17 cellular contexts compared by ENCODE assay signal in genomic region chr14:26828741-26829140, GRCh38.
A peak's percentile ranks its signal among the peaks of the same experiment; 100 is the strongest.
DNase-seq lines count a peak whose midpoint lies in the region; ATAC-seq and TF ChIP-seq lines count a peak whose summit lies in the region.
"Had no signal": no experiment of that assay in that cellular context is flagged by ENCODE, and none has a peak within 500 bp of the region (broad histone marks: within the 10 kb centered on the region; RNA-seq: fewer than 3 reads in every experiment).

No MANE protein-coding gene starts in this region.

- no peaks in the 10 kb centered on the region for H3K36me3 ChIP-seq in lower lobe of right lung
- H3K36me3 ChIP-seq in heart right ventricle = no peaks in the 10 kb centered on the region

- intact Hi-C loops in lower lobe of right lung (cut with DNase I) = no loop called here
- intact Hi-C loops in heart right ventricle (cut with DNase I) = no loop called here

- H3K4me1 ChIP-seq in lower lobe of right lung (no peaks in the 10 kb centered on the region), heart right ventricle (no peaks in the 10 kb centered on the region)

- no peak overlapping the region for H3K27ac ChIP-seq in lower lobe of right lung
- no peak overlapping the region for H3K27ac ChIP-seq in heart right ventricle
- H3K27ac ChIP-seq: 22Rv1, GM23248, HL-60 had no signal

- ATAC-seq in lower lobe of right lung = peak; percentile 58 to 59
- no peak for ATAC-seq in heart right ventricle
- ATAC-seq in GM18511 (IDR thresholded peaks at IDR 0.05; ENCODE audit: unreplicated experiment) = no peak
- ATAC-seq: CD8-positive, alpha-beta T cell; HCT116 had no signal

- TF ChIP-seq CTCF in lower lobe of right lung (IDR thresholded peaks at IDR 0.05) (no peak), heart right ventricle (IDR thresholded peaks at IDR 0.05) (no peak)

- no peak overlapping the region for H3K4me3 ChIP-seq in lower lobe of right lung
- no peak overlapping the region for H3K4me3 ChIP-seq in heart right ventricle
- H3K4me3 ChIP-seq: GM23248 had no signal

- H3K9me3 ChIP-seq in lower lobe of right lung (no peaks in the 10 kb centered on the region), heart right ventricle (no peaks in the 10 kb centered on the region)

- no peaks in the 10 kb centered on the region for H3K27me3 ChIP-seq in lower lobe of right lung (ENCODE audit: low read depth)
- H3K27me3 ChIP-seq in heart right ventricle = no peaks in the 10 kb centered on the region

- DNase-seq in NCI-H1092 treated with DMSO at 0.1 percent for 48 hours (lab: John Stamatoyannopoulos, UW) (peak; percentile 12), NCI-H1092 (lab: John Stamatoyannopoulos, UW) (no peak), NCI-H2107 (lab: John Stamatoyannopoulos, UW) (peak; percentile 3), NCI-H526 (lab: John Stamatoyannopoulos, UW) (peak; percentile 96), lower lobe of right lung (no peak), heart right ventricle (no peak), cerebellum (ENCODE audit: low spot score) (no peak)
- DNase-seq: CD8-positive, alpha-beta T cell; COR-L47; DMS153; DND-41; GF-D8; GM23248 had no signal

- 82 to 92% methylated on average over 4 of the region's 4 CpGs for WGBS in heart right ventricle, 2 donors

Comparison
In these comparisons a context has a peak if more than half of its experiments do, and no peak if none do; other contexts are left out.
1. DNase-seq: peak in NCI-H1092 treated with DMSO at 0.1 percent for 48 hours (single experiment), NCI-H2107 (single experiment) and NCI-H526 (2 of 2); none in NCI-H1092 (single experiment), lower lobe of right lung (single experiment), heart right ventricle (0 of 2) and cerebellum (single experiment).
2. ATAC-seq: peak in lower lobe of right lung (2 of 2); none in heart right ventricle (0 of 8) and GM18511 (single experiment).